ENCODE assay signal across 8 cellular contexts in genomic region chr9:128250839-128251558, GRCh38. TPM values are rescaled to one million over a fixed set of nuclear protein-coding genes. Genes with fewer than 3 reads are reported as not detected.
DNase-seq lines count a peak whose midpoint lies in the region; ATAC-seq, FAIRE-seq and TF ChIP-seq lines count a peak whose summit lies in the region.

No MANE protein-coding gene starts in this region.

- no peak for DNase-seq in CD8-positive, alpha-beta T cell
- DNase-seq in brain microvascular endothelial cell (no peak), small intestine (no peak), SK-N-SH (no peak), NCI-H2081 treated with DMSO at 0.1 percent for 48 hours (lab: John Stamatoyannopoulos, UW) (no peak)
- no peak for DNase-seq in naive thymus-derived CD4-positive, alpha-beta T cell

- no peaks in the 10 kb centered on the region for H3K9me3 Mint-ChIP-seq in CD8-positive, alpha-beta T cell
- H3K9me3 Mint-ChIP-seq in naive thymus-derived CD4-positive, alpha-beta T cell = no peaks in the 10 kb centered on the region

- no peak for ATAC-seq in CD8-positive, alpha-beta T cell
- peak; percentile 9 for ATAC-seq in HG02938 (IDR thresholded peaks at IDR 0.05; ENCODE audit: unreplicated experiment)
- no peak for ATAC-seq in naive thymus-derived CD4-positive, alpha-beta T cell
- no peak for ATAC-seq in HG02884 (IDR thresholded peaks at IDR 0.05; ENCODE audit: unreplicated experiment)

- no peaks in the 10 kb centered on the region for H3K9me2 ChIP-seq in SK-N-SH

- no peak overlapping the region for H2AFZ ChIP-seq in SK-N-SH (ENCODE audit: low read depth)

- no peak overlapping the region for H3K27ac Mint-ChIP-seq in CD8-positive, alpha-beta T cell
- H3K27ac Mint-ChIP-seq in naive thymus-derived CD4-positive, alpha-beta T cell = peak overlapping the region in 7 of 9 donors; percentile 36 to 80 (median 73)

- no peak for TF ChIP-seq EP300 in SK-N-SH (IDR thresholded peaks at IDR 0.05; ENCODE audit: borderline replicate concordance in 1 of 2, low read depth in 1 of 2, low read length in 1 of 2)

- no peak overlapping the region for H3K9ac ChIP-seq in SK-N-SH

- no peaks in the 10 kb centered on the region for H3K36me3 ChIP-seq in CD8-positive, alpha-beta T cell (ENCODE audit: insufficient read depth, low read length)
- H3K36me3 ChIP-seq in brain microvascular endothelial cell (replicated peaks) = peaks cover 6% of the 10 kb centered on the region
- H3K36me3 ChIP-seq in naive thymus-derived CD4-positive, alpha-beta T cell (ENCODE audit: control insufficient read depth in 2 of 3, insufficient read depth in 3 of 3, low read length in 3 of 3) = no peaks in the 10 kb centered on the region
- no peaks in the 10 kb centered on the region for H3K36me3 ChIP-seq in small intestine (ENCODE audit: control insufficient read depth in 2 of 2, insufficient read depth in 2 of 2, low read length in 2 of 2)
- peaks cover 0 to 7% of the 10 kb centered on the region in 2 experiments for H3K36me3 ChIP-seq in SK-N-SH (replicated peaks in 1 of 2; ENCODE audit: control insufficient read depth in 1 of 2, insufficient read depth in 2 of 2, low read length in 1 of 2)

- H3K4me1 Mint-ChIP-seq in CD8-positive, alpha-beta T cell (ENCODE audit: low read depth) = peaks cover 13% of the 10 kb centered on the region
- H3K4me1 Mint-ChIP-seq in naive thymus-derived CD4-positive, alpha-beta T cell = peaks cover 6 to 23% (median 16%) of the 10 kb centered on the region in 7 donors

- no peak for TF ChIP-seq CTCF in CD8-positive, alpha-beta T cell (IDR thresholded peaks at IDR 0.05)
- TF ChIP-seq CTCF in brain microvascular endothelial cell (IDR thresholded peaks at IDR 0.05; ENCODE audit: low read depth, low read length, missing control alignments) = no peak
- no peak for TF ChIP-seq CTCF in SK-N-SH (IDR thresholded peaks at IDR 0.05)

- 11 to 39% (median 12%) methylated on average over 33 to 38 of the region's 38 CpGs for WGBS in small intestine, 3 donors
- 97% methylated on average over 38 of the region's 38 CpGs for WGBS in SK-N-SH (ENCODE audit: low lambda C conversion rate)

- H3K27ac ChIP-seq in CD8-positive, alpha-beta T cell (ENCODE audit: low read depth, low read length) = no peak overlapping the region
- H3K27ac ChIP-seq in brain microvascular endothelial cell (no peak overlapping the region), small intestine (ENCODE audit: low read depth in 1 of 2, low read length in 1 of 2) (no peak overlapping the region), SK-N-SH (ENCODE audit: low read depth in 2 of 2, low read length in 1 of 2) (no peak overlapping the region)
- peak overlapping the region; percentile 72 for H3K27ac ChIP-seq in naive thymus-derived CD4-positive, alpha-beta T cell (ENCODE audit: low read depth, low read length)

- in situ Hi-C loops in brain microvascular endothelial cell (cut with HindIII; ENCODE audit: low pct_ligation_motif_present, low sequenced_read_pairs) = no loop called here

- no peak overlapping the region for H3K4me2 ChIP-seq in SK-N-SH

- no peak for FAIRE-seq in small intestine (lab: Jason Lieb, UNC)

- no peaks in the 10 kb centered on the region for H3K27me3 ChIP-seq in CD8-positive, alpha-beta T cell (ENCODE audit: insufficient read depth, low read length)
- no peaks in the 10 kb centered on the region for H3K27me3 ChIP-seq in brain microvascular endothelial cell (replicated peaks)
- H3K27me3 ChIP-seq in naive thymus-derived CD4-positive, alpha-beta T cell (ENCODE audit: control insufficient read depth in 2 of 2, insufficient read depth in 2 of 2, low read length in 2 of 2) = no peaks in the 10 kb centered on the region
- no peaks in the 10 kb centered on the region for H3K27me3 ChIP-seq in small intestine (ENCODE audit: control insufficient read depth in 2 of 2, insufficient read depth in 2 of 2, low read length in 2 of 2)
- no peaks in the 10 kb centered on the region for H3K27me3 ChIP-seq in SK-N-SH (ENCODE audit: insufficient read depth)

- H3K9me3 ChIP-seq in CD8-positive, alpha-beta T cell (ENCODE audit: low read length) = no peaks in the 10 kb centered on the region
- H3K9me3 ChIP-seq in naive thymus-derived CD4-positive, alpha-beta T cell (ENCODE audit: control insufficient read depth in 2 of 3, low read length in 3 of 3) = no peaks in the 10 kb centered on the region
- H3K9me3 ChIP-seq in small intestine (ENCODE audit: control insufficient read depth, low read depth) = no peaks in the 10 kb centered on the region
- H3K9me3 ChIP-seq in SK-N-SH = no peaks in the 10 kb centered on the region

- H3K4me1 ChIP-seq in CD8-positive, alpha-beta T cell (ENCODE audit: insufficient read depth, low read length) = peaks cover 14% of the 10 kb centered on the region
- peaks cover 7 to 9% of the 10 kb centered on the region in 2 donors for H3K4me1 ChIP-seq in naive thymus-derived CD4-positive, alpha-beta T cell (ENCODE audit: control insufficient read depth in 2 of 2, insufficient read depth in 2 of 2, low read length in 2 of 2)
- H3K4me1 ChIP-seq in small intestine (ENCODE audit: control insufficient read depth in 2 of 2, insufficient read depth in 1 of 2, low read depth in 1 of 2, low read length in 1 of 2) (peaks cover 0 to 3% of the 10 kb centered on the region in 2 donors), SK-N-SH (ENCODE audit: control insufficient read depth in 1 of 2, insufficient read depth in 2 of 2, low read depth in 1 of 2, low read length in 1 of 2) (peaks cover 4 to 12% of the 10 kb centered on the region in 2 experiments)

- CTCF ChIA-PET in CD8-positive, alpha-beta T cell (lab: Charles Lee) = no interaction called here
- CTCF ChIA-PET in naive thymus-derived CD4-positive, alpha-beta T cell (lab: Charles Lee) = no interaction called here
- CTCF ChIA-PET in SK-N-SH (lab: Yijun Ruan, JAX) = interaction anchor here (0.8 kb wide), 1 partner anchor 41 kb away, joined by 3 read pairs; no protein-coding TSS in a partner anchor

- POLR2A ChIA-PET in CD8-positive, alpha-beta T cell (lab: Charles Lee) = interaction anchor here (0.8 to 2.2 kb wide), 8 partner anchors 9 to 301 kb away, joined by 3 to 13 read pairs (median 6); partner anchors contain the start of genes BBLN, CIZ1, GOLGA2 and SWI5
- POLR2A ChIA-PET in naive thymus-derived CD4-positive, alpha-beta T cell (lab: Charles Lee) = interaction anchor here (1.0 to 1.5 kb wide), 8 partner anchors 10 to 302 kb away, joined by 3 to 10 read pairs (median 4); partner anchors contain the start of genes GOLGA2, SPTAN1 and SWI5
- POLR2A ChIA-PET in SK-N-SH (lab: Yijun Ruan, JAX) = no interaction called here

- H3K36me3 Mint-ChIP-seq in CD8-positive, alpha-beta T cell = no peaks in the 10 kb centered on the region
- H3K36me3 Mint-ChIP-seq in naive thymus-derived CD4-positive, alpha-beta T cell = peaks cover 0 to 4% (median 0%) of the 10 kb centered on the region in 5 donors

- intact Hi-C loops in CD8-positive, alpha-beta T cell (cut with DNase I, micrococcal nuclease) = loop anchor here (1.0 to 5.0 kb wide), 11 partner anchors 25 to 861 kb away; partner anchors contain the start of genes BBLN (in 2 of the 2), COQ4 (in 2 of the 2), DNM1 (in 2 of the 2) and GOLGA2 (in 2 of the 2)
- intact Hi-C loops in naive thymus-derived CD4-positive, alpha-beta T cell (cut with micrococcal nuclease) = loop anchor here (1.0 to 5.0 kb wide), 13 partner anchors 25 to 631 kb away; partner anchors contain the start of genes BBLN (in 2 of the 2), COQ4 (in 2 of the 2), DNM1 (in 2 of the 2) and GOLGA2 (in 2 of the 2)

- H3K79me2 ChIP-seq in SK-N-SH (ENCODE audit: insufficient read depth) = no peaks in the 10 kb centered on the region

- no peaks in the 10 kb centered on the region for H4K20me1 ChIP-seq in SK-N-SH (ENCODE audit: insufficient read depth)

- H3F3A ChIP-seq in SK-N-SH (replicated peaks; ENCODE audit: insufficient read depth) = peaks cover 10% of the 10 kb centered on the region

- peak overlapping the region; percentile 74 for H3K4me3 Mint-ChIP-seq in CD8-positive, alpha-beta T cell
- H3K4me3 Mint-ChIP-seq in naive thymus-derived CD4-positive, alpha-beta T cell = peak overlapping the region; percentile 75 to 93 (median 85)

- H3K27me3 Mint-ChIP-seq in CD8-positive, alpha-beta T cell (ENCODE audit: low read depth) = no peaks in the 10 kb centered on the region
- H3K27me3 Mint-ChIP-seq in naive thymus-derived CD4-positive, alpha-beta T cell = peaks cover 0 to 33% (median 0%) of the 10 kb centered on the region in 5 donors

- TF ChIP-seq RAD21 in SK-N-SH (IDR thresholded peaks at IDR 0.05; ENCODE audit: low read length) = no peak

- H3K4me3 ChIP-seq in CD8-positive, alpha-beta T cell (ENCODE audit: low read depth, low read length) = peak overlapping the region; percentile 65
- H3K4me3 ChIP-seq in brain microvascular endothelial cell (ENCODE audit: low read depth, low read length) = peak overlapping the region; percentile 57
- peak overlapping the region; percentile 51 for H3K4me3 ChIP-seq in naive thymus-derived CD4-positive, alpha-beta T cell (ENCODE audit: low read length)
- peak overlapping the region in 1 of 2 donors; percentile 55 for H3K4me3 ChIP-seq in small intestine (ENCODE audit: low read depth in 1 of 2, low read length in 2 of 2)
- no peak overlapping the region for H3K4me3 ChIP-seq in SK-N-SH (ENCODE audit: low read depth in 2 of 2, low read length in 1 of 2)

RNA-seq across cellular contexts. Expression of gene GOLGA2, which starts 24.8 kb away (rescaled TPM):
- total RNA-seq in CD8-positive, alpha-beta T cell = 10 to 100 TPM; 49.9 to 59.0 TPM
- 10 to 100 TPM; 56.5 to 76.6 (median 70.6) TPM for total RNA-seq in naive thymus-derived CD4-positive, alpha-beta T cell
- polyA plus RNA-seq in naive thymus-derived CD4-positive, alpha-beta T cell = 1 to 10 TPM; 6.0 to 7.4 TPM
- polyA plus RNA-seq in small intestine (10 to 100 TPM; 34.9 to 49.4 (median 48.0) TPM), SK-N-SH (2012; rRNA removed) (103 and 120 TPM in 2 replicates)
- polyA plus RNA-seq in SK-N-SH (2012; cell fraction: cytosol; rRNA removed) = 84.7 and 98.3 TPM in 2 replicates
- polyA plus RNA-seq in SK-N-SH (2012; cell fraction: nucleus; rRNA removed) = 156 and 170 TPM in 2 replicates

RNA-seq across cellular contexts. Expression of gene SWI5, which starts 25.1 kb away (rescaled TPM):
- total RNA-seq in CD8-positive, alpha-beta T cell = 1 to 10 TPM; 3.5 to 4.3 TPM
- total RNA-seq in naive thymus-derived CD4-positive, alpha-beta T cell = 10 to 100 TPM in 2 of 5 experiments, 1 to 10 TPM in 3; 8.7 to 17.4 (median 9.8) TPM
- 10 to 100 TPM; 34.6 to 36.6 TPM for polyA plus RNA-seq in naive thymus-derived CD4-positive, alpha-beta T cell
- polyA plus RNA-seq in small intestine = 10 to 100 TPM; 29.3 to 38.5 (median 37.8) TPM
- polyA plus RNA-seq in SK-N-SH (2012; rRNA removed) = 84.1 and 89.7 TPM in 2 replicates
- polyA plus RNA-seq in SK-N-SH (2012; cell fraction: cytosol; rRNA removed) = 63.4 and 76.6 TPM in 2 replicates
- polyA plus RNA-seq in SK-N-SH (2012; cell fraction: nucleus; rRNA removed) = 27.7 and 32.2 TPM in 2 replicates

RNA-seq across cellular contexts. Expression of gene DNM1, which starts 47.8 kb away (rescaled TPM):
- total RNA-seq in CD8-positive, alpha-beta T cell = 1 to 10 TPM; 1.4 to 1.5 TPM
- total RNA-seq in naive thymus-derived CD4-positive, alpha-beta T cell = 1 to 10 TPM in 2 of 5 experiments, under 1 TPM in 3; 0.24 to 2.0 (median 0.94) TPM
- under 1 TPM in 1 of 2 donors, not detected in 1; 0.24 TPM for polyA plus RNA-seq in naive thymus-derived CD4-positive, alpha-beta T cell
- 1 to 10 TPM in 1 of 3 donors, under 1 TPM in 2; 0.45 to 6.5 (median 0.81) TPM for polyA plus RNA-seq in small intestine
- polyA plus RNA-seq in SK-N-SH (2012; rRNA removed) = 31.0 and 35.7 TPM in 2 replicates
- polyA plus RNA-seq in SK-N-SH (2012; cell fraction: cytosol; rRNA removed) = 10.3 and 15.7 TPM in 2 replicates
- 167 and 203 TPM in 2 replicates for polyA plus RNA-seq in SK-N-SH (2012; cell fraction: nucleus; rRNA removed)

RNA-seq across cellular contexts. Expression of gene CIZ1, which starts 59.6 kb away (rescaled TPM):
- 100 to 1,000 TPM; 109 to 116 TPM for total RNA-seq in CD8-positive, alpha-beta T cell
- 100 to 1,000 TPM; 110 to 163 (median 142) TPM for total RNA-seq in naive thymus-derived CD4-positive, alpha-beta T cell
- polyA plus RNA-seq in naive thymus-derived CD4-positive, alpha-beta T cell = 10 to 100 TPM; 11.2 to 38.2 TPM
- polyA plus RNA-seq in small intestine (10 to 100 TPM; 44.5 to 48.6 (median 47.0) TPM), SK-N-SH (2012; rRNA removed) (36.6 and 37.0 TPM in 2 replicates)
- 21.4 and 22.4 TPM in 2 replicates for polyA plus RNA-seq in SK-N-SH (2012; cell fraction: cytosol; rRNA removed)
- polyA plus RNA-seq in SK-N-SH (2012; cell fraction: nucleus; rRNA removed) = 98.3 and 112 TPM in 2 replicates

Comparison
In these comparisons a context has a peak if more than half of its experiments do, and no peak if none do; other contexts are left out.
1. H3K4me3 ChIP-seq: peak in CD8-positive, alpha-beta T cell (single experiment), brain microvascular endothelial cell (single experiment) and naive thymus-derived CD4-positive, alpha-beta T cell (single experiment); none in SK-N-SH (0 of 2).
2. RNA of gene GOLGA2, which starts 24.8 kb away (polyA plus RNA-seq): 84.7 to 170 TPM in SK-N-SH and 34.9 to 49.4 TPM in small intestine; 6.0 to 7.4 TPM in naive thymus-derived CD4-positive, alpha-beta T cell; every median in the first group is over 4 times any median in the second.